In genomic region chr20:50405915-50406609, GRCh38 we compare ENCODE assay signal across 1 cellular context.
A peak's percentile ranks its signal among the peaks of the same experiment; 100 is the strongest.
TF ChIP-seq lines count a peak whose summit lies in the region.

No MANE protein-coding gene starts in this region.

TF ChIP-seq in HepG2, 621 proteins besides CTCF, POLR2A, EP300 and RAD21 (continued from another document and continues in another):
- TF ChIP-seq ZNF770 (CRISPR knock-in tag; IDR thresholded peaks at IDR 0.05) (no peak), ZFP41 (CRISPR knock-in tag; IDR thresholded peaks at IDR 0.05; ENCODE audit: borderline replicate concordance) (no peak), ZBED4 (CRISPR knock-in tag; IDR thresholded peaks at IDR 0.05; ENCODE audit: borderline replicate concordance) (peak; percentile 48; the same call in 1 of the 2 replicates), ZFYVE20 (CRISPR knock-in tag; IDR thresholded peaks at IDR 0.05; ENCODE audit: borderline replicate concordance, low read depth) (no peak), ZNF672 (CRISPR knock-in tag; IDR thresholded peaks at IDR 0.05) (no peak), ZNF264 (CRISPR knock-in tag; IDR thresholded peaks at IDR 0.05) (no peak), ZNF816 (CRISPR knock-in tag; IDR thresholded peaks at IDR 0.05; ENCODE audit: borderline replicate concordance) (no peak), CEBPG (CRISPR knock-in tag; IDR thresholded peaks at IDR 0.05) (peak; percentile 83; the same call in 1 of the 2 replicates), ZSCAN20 (CRISPR knock-in tag; IDR thresholded peaks at IDR 0.05; ENCODE audit: borderline replicate concordance) (no peak), NFKB2 (CRISPR knock-in tag; IDR thresholded peaks at IDR 0.05; ENCODE audit: borderline replicate concordance) (no peak), MIXL1 (CRISPR knock-in tag; IDR thresholded peaks at IDR 0.05) (peak; percentile 85; the same call in 1 of the 2 replicates), SOX13 (IDR thresholded peaks at IDR 0.05) (peak; percentile 90), SOX13 (CRISPR knock-in tag; conservative IDR thresholded peaks at IDR 0.05 in 1 of 2, IDR thresholded peaks at IDR 0.05 in 1 of 2) (peak in 1 of 2 experiments; percentile 97; a peak in 2 of 4 replicates), FOXP1 (IDR thresholded peaks at IDR 0.05) (peak; percentile 70), FOXP1 (CRISPR knock-in tag; IDR thresholded peaks at IDR 0.05) (peak; percentile 98), ATM (IDR thresholded peaks at IDR 0.05; ENCODE audit: borderline replicate concordance) (no peak), ZNF713 (CRISPR knock-in tag; IDR thresholded peaks at IDR 0.05) (no peak), BATF2 (CRISPR knock-in tag; IDR thresholded peaks at IDR 0.05) (no peak), MYPOP (CRISPR knock-in tag; IDR thresholded peaks at IDR 0.05) (no peak), ZNF256 (CRISPR knock-in tag; conservative IDR thresholded peaks at IDR 0.05) (no peak), ZMAT5 (CRISPR knock-in tag; IDR thresholded peaks at IDR 0.05; ENCODE audit: borderline replicate concordance, low read depth) (no peak), KDM5B (CRISPR knock-in tag; IDR thresholded peaks at IDR 0.05; ENCODE audit: borderline replicate concordance) (no peak), JDP2 (CRISPR knock-in tag; IDR thresholded peaks at IDR 0.05; ENCODE audit: borderline replicate concordance) (no peak), FUBP1 (CRISPR knock-in tag; IDR thresholded peaks at IDR 0.05; ENCODE audit: borderline replicate concordance) (0 out of 2 replicates have a peak, but pooled peaks have one; percentile 77), ZNF784 (CRISPR knock-in tag; IDR thresholded peaks at IDR 0.05; ENCODE audit: borderline replicate concordance) (peak; percentile 94), FOSL1 (CRISPR knock-in tag; IDR thresholded peaks at IDR 0.05; ENCODE audit: borderline replicate concordance) (no peak), ZNF138 (CRISPR knock-in tag; IDR thresholded peaks at IDR 0.05; ENCODE audit: low read depth) (no peak), NRL (CRISPR knock-in tag; IDR thresholded peaks at IDR 0.05; ENCODE audit: borderline replicate concordance) (no peak), SNAPC5 (CRISPR knock-in tag; IDR thresholded peaks at IDR 0.05; ENCODE audit: borderline replicate concordance) (no peak), IKZF5 (CRISPR knock-in tag; IDR thresholded peaks at IDR 0.05) (0 out of 2 replicates have a peak, but pooled peaks have one; percentile 54), FOXA3 (CRISPR knock-in tag; IDR thresholded peaks at IDR 0.05) (peak; percentile 98), SMAD3 (CRISPR knock-in tag; IDR thresholded peaks at IDR 0.05) (peak; percentile 79), PAWR (CRISPR knock-in tag; IDR thresholded peaks at IDR 0.05; ENCODE audit: borderline replicate concordance) (no peak; the same call in 1 of the 2 replicates), ZNF768 (CRISPR knock-in tag; IDR thresholded peaks at IDR 0.05) (no peak), ZNF430 (CRISPR knock-in tag; IDR thresholded peaks at IDR 0.05) (peak; percentile 42), ZNF724P (CRISPR knock-in tag; IDR thresholded peaks at IDR 0.05; ENCODE audit: borderline replicate concordance) (no peak), ZNF703 (CRISPR knock-in tag; IDR thresholded peaks at IDR 0.05; ENCODE audit: borderline replicate concordance) (no peak; the same call in 1 of the 2 replicates), ZNF513 (CRISPR knock-in tag; conservative IDR thresholded peaks at IDR 0.05) (no peak), ZNF382 (CRISPR knock-in tag; IDR thresholded peaks at IDR 0.05; ENCODE audit: borderline replicate concordance) (no peak), AGO1 (IDR thresholded peaks at IDR 0.05; ENCODE audit: low read depth, low read length, poor library complexity, severe bottlenecking) (no peak), ZEB1 (IDR thresholded peaks at IDR 0.05; ENCODE audit: insufficient replicate concordance, low read depth) (no peak), HNRNPUL1 (IDR thresholded peaks at IDR 0.05; ENCODE audit: low read depth, low read length) (no peak), ZNF503 (CRISPR knock-in tag; IDR thresholded peaks at IDR 0.05) (peak; percentile 79), ZXDC (CRISPR knock-in tag; IDR thresholded peaks at IDR 0.05) (no peak)
